Comparison of ENCODE assay signal across 13 cellular contexts in genomic region chr19:3383121-3383722, GRCh38. TPM values are rescaled to one million over a fixed set of nuclear protein-coding genes. Genes with fewer than 3 reads are reported as not detected.
DNase-seq lines count a peak whose midpoint lies in the region; ATAC-seq, FAIRE-seq and TF ChIP-seq lines count a peak whose summit lies in the region.
"Had no signal": no experiment of that assay in that cellular context is flagged by ENCODE, and none has a peak within 500 bp of the region (broad histone marks: within the 10 kb centered on the region; RNA-seq: fewer than 3 reads in every experiment).

No MANE protein-coding gene starts in this region.

- POLR2A ChIA-PET in A549 (lab: Yijun Ruan, JAX), result no interaction called here

- intact Hi-C loops in sciatic nerve (cut with DNase I), result no loop called here

- TF ChIP-seq EP300 in A549 (IDR thresholded peaks at IDR 0.05), result no peak
- no peak for TF ChIP-seq EP300 in gastroesophageal sphincter (IDR thresholded peaks at IDR 0.05)

- H3K4me2 ChIP-seq in A549, result no peak overlapping the region

- no peak for TF ChIP-seq RAD21 in A549 (conservative IDR thresholded peaks at IDR 0.05 in 1 of 2, IDR thresholded peaks at IDR 0.05 in 1 of 2)

- 88% methylated on average over 8 of the region's 13 CpGs for WGBS in A549 (ENCODE audit: missing lambda C conversion rate)
- 56% methylated on average over 3 of the region's 13 CpGs; no CpG with 5 or more reads in 1 of the 2 donors for WGBS in gastroesophageal sphincter (ENCODE audit: low coverage in 1 of 2), 2 donors
- 75 to 85% (median 83%) methylated on average over 13 of the region's 13 CpGs for WGBS in small intestine, 3 donors

- no peaks in the 10 kb centered on the region for H3K27me3 ChIP-seq in gastroesophageal sphincter
- H3K27me3 ChIP-seq in small intestine (ENCODE audit: control insufficient read depth in 2 of 2, insufficient read depth in 2 of 2, low read length in 2 of 2), result no peaks in the 10 kb centered on the region
- H3K27me3 ChIP-seq: pancreas had no signal

- no peak overlapping the region for H3K9ac ChIP-seq in SK-N-MC (ENCODE audit: insufficient read length)

- H3K4me1 ChIP-seq in A549 (peaks cover 55% of the 10 kb centered on the region), gastroesophageal sphincter (peaks cover 7 to 100% (median 77%) of the 10 kb centered on the region in 3 donors), small intestine (ENCODE audit: control insufficient read depth in 2 of 2, insufficient read depth in 1 of 2, low read depth in 1 of 2, low read length in 1 of 2) (peaks cover 6 to 9% of the 10 kb centered on the region in 2 donors)

- H3K36me3 ChIP-seq in SK-N-MC (ENCODE audit: insufficient read depth, low read length) (peaks cover 21% of the 10 kb centered on the region; the same call in 1 of the 2 replicates), gastroesophageal sphincter (peaks cover 0 to 26% of the 10 kb centered on the region in 2 donors), small intestine (ENCODE audit: control insufficient read depth in 2 of 2, insufficient read depth in 2 of 2, low read length in 2 of 2) (peaks cover 0 to 2% of the 10 kb centered on the region in 2 donors)

- DNase-seq in A549 (ENCODE audit: low read depth in 1 of 2, low spot score in 1 of 2) (no peak), SK-N-MC (ENCODE audit: low read depth, low spot score) (no peak), sciatic nerve (ENCODE audit: low spot score) (peak; percentile 73), DMS53 (lab: John Stamatoyannopoulos, UW) (no peak), small intestine (no peak)
- DNase-seq: DND-41, HCEC 1CT, pancreas had no signal

- H3K9me3 ChIP-seq in A549 (no peaks in the 10 kb centered on the region), SK-N-MC (ENCODE audit: low read depth, low read length) (no peaks in the 10 kb centered on the region), gastroesophageal sphincter (no peaks in the 10 kb centered on the region), small intestine (ENCODE audit: control insufficient read depth, low read depth) (no peaks in the 10 kb centered on the region)
- H3K9me3 ChIP-seq: pancreas had no signal

- H3K27ac ChIP-seq in A549, result no peak overlapping the region
- 0 out of 2 replicates have a peak overlapping the region, but pooled peaks have one; percentile 25 for H3K27ac ChIP-seq in SK-N-MC
- H3K27ac ChIP-seq in gastroesophageal sphincter, result peak overlapping the region; percentile 79 to 100 (median 100)
- no peak overlapping the region for H3K27ac ChIP-seq in small intestine (ENCODE audit: low read depth in 1 of 2, low read length in 1 of 2)

- ATAC-seq in A549, result no peak
- peak; percentile 33 for ATAC-seq in gastroesophageal sphincter
- ATAC-seq in sciatic nerve, result peak; percentile 60
- ATAC-seq in HG03442 (IDR thresholded peaks at IDR 0.05; ENCODE audit: unreplicated experiment), result no peak
- ATAC-seq in HG02870 (IDR thresholded peaks at IDR 0.05; ENCODE audit: unreplicated experiment), result no peak
- ATAC-seq: pancreas had no signal

- CTCF ChIA-PET in A549 (lab: Yijun Ruan, JAX), result interaction anchor here (0.9 kb wide), 1 partner anchor 18 kb away, joined by 3 read pairs; no protein-coding TSS in a partner anchor

- TF ChIP-seq CTCF in A549 (IDR thresholded peaks at IDR 0.05) (no peak), gastroesophageal sphincter (IDR thresholded peaks at IDR 0.05) (no peak)

- no peak overlapping the region for H3K4me3 ChIP-seq in A549
- H3K4me3 ChIP-seq in SK-N-MC, result no peak overlapping the region
- peak overlapping the region in 1 of 2 donors; percentile 20 for H3K4me3 ChIP-seq in gastroesophageal sphincter
- H3K4me3 ChIP-seq in small intestine (ENCODE audit: low read depth in 1 of 2, low read length in 2 of 2), result no peak overlapping the region
- H3K4me3 ChIP-seq: pancreas had no signal

- FAIRE-seq in A549 (lab: Jason Lieb, UNC) (no peak), small intestine (lab: Jason Lieb, UNC) (no peak)
- FAIRE-seq: GM12892, pancreas, TTC549 had no signal

- TF ChIP-seq POLR2A in A549 (IDR thresholded peaks at IDR 0.05; ENCODE audit: low read length) (no peak), gastroesophageal sphincter (IDR thresholded peaks at IDR 0.05) (no peak)

TF ChIP-seq in A549, 52 proteins besides CTCF, POLR2A, EP300 and RAD21:
- TF ChIP-seq CHD2 (IDR thresholded peaks at IDR 0.05; ENCODE audit: low read length, partially characterized antibody), result no peak
- peak; percentile 66 for TF ChIP-seq ZFP36 (IDR thresholded peaks at IDR 0.05; ENCODE audit: borderline replicate concordance, partially characterized antibody)

RNA-seq across cellular contexts. Expression of gene NFIC, which starts 16.8 kb away (rescaled TPM):
- polyA plus RNA-seq in A549 (2011; rRNA removed), result 2.6 and 4.7 TPM in 2 replicates
- 8.9 and 14.2 TPM in 2 replicates for polyA plus RNA-seq in A549 (2012; cell fraction: cytosol; rRNA removed)
- 20.1 and 22.9 TPM in 2 replicates for polyA plus RNA-seq in A549 (2012; cell fraction: nucleus; rRNA removed)
- polyA plus RNA-seq in A549 (2017; fragmentation: RNase III; extraction: RNeasy Plus Mini Kit Qiagen cat#74134 plus additional on column Dnase treatment), result 34.6 to 36.4 TPM (median 34.9 TPM) in 3 replicates
- polyA minus RNA-seq in A549 (2011; rRNA and poly(A)+ RNA removed), result 10.5 and 14.6 TPM in 2 replicates
- 100 to 1,000 TPM; 125 to 285 (median 155) TPM for total RNA-seq in gastroesophageal sphincter
- total RNA-seq in sciatic nerve, result 178 TPM
- 10 to 100 TPM in 1 of 3 donors, 1 to 10 TPM in 2; 4.5 to 37.9 (median 6.2) TPM for polyA plus RNA-seq in small intestine

Comparison
In these comparisons a context has a peak if more than half of its experiments do, and no peak if none do; other contexts are left out.
1. ATAC-seq: peak in gastroesophageal sphincter (single experiment) and sciatic nerve (single experiment); none in A549 (0 of 2), HG03442 (single experiment) and HG02870 (single experiment).
2. H3K27ac ChIP-seq: peak in SK-N-MC (single experiment) and gastroesophageal sphincter (4 of 4); none in A549 (0 of 2) and small intestine (0 of 2).